ENCODE assay signal across 8 cellular contexts in the genomic region with DNA sequence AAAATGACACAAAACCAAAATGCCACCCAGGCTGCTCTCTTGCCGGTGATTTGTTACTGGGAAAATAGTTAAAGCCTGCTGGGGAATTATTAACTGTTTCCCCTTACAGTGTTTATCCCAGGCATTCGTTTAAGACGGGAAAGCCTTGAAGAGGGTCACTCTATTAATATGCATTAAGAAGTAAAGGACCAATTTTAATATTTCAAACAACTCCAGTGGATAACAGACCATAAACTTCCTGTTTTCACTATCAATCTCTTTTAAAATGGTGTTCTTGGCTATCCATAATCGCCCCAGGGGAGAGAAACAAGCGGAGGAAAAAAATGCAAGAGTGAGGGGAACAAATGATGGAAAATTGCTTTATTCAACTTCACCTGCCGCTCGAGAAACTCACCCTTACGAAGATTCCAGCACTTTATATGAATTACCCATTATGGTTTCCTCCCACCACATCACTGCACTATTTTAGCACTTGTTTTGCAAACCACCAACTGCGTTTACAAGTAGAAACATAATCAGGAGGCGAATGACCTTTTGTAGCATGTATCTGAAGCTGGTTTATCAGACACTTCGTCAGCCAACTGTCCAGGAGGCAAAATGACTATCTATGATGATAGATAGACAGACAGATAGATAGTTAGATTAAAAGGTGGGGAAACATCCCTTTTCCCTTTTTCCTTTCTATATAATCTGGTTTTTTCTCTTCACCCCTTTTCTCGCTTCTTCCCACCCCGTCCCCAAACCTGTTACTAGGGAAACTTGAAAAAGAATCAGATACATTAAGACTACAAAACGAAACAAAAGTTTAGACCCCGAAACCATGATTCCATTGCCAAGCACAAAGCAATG. TPM values are rescaled to one million over a fixed set of nuclear protein-coding genes. Genes with fewer than 3 reads are reported as not detected.
DNase-seq lines count a peak whose midpoint lies in the region; ATAC-seq and TF ChIP-seq lines count a peak whose summit lies in the region.

No MANE protein-coding gene starts in this region.

- TF ChIP-seq CTCF in KMS-11 (conservative IDR thresholded peaks at IDR 0.05; ENCODE audit: low read depth, low read length) (no peak), choroid plexus epithelial cell (conservative IDR thresholded peaks at IDR 0.05; ENCODE audit: low read depth, low read length) (no peak), nephron (IDR thresholded peaks at IDR 0.05; ENCODE audit: unreplicated experiment in 3 of 3) (no peak)

- no peaks in the 10 kb centered on the region for H3K9me3 Mint-ChIP-seq in nephron

- peak overlapping the region in 2 of 11 experiments; percentile 12 to 31; a peak in 2 of 22 replicates for H3K27ac ChIP-seq in BLaER1 treated with 17β-estradiol and CSF1 and Interleukin-3, amounts not matched to agents 10 nM and 100 nM
- H3K27ac ChIP-seq in KMS-11: no peak overlapping the region

- peaks cover 73% of the 10 kb centered on the region for H3K27me3 Mint-ChIP-seq in nephron (ENCODE audit: low read depth)

- H3K4me1 ChIP-seq in BLaER1 treated with 17β-estradiol and CSF1 and Interleukin-3, amounts not matched to agents 10 nM and 100 nM: peaks cover 5 to 13% (median 10%) of the 10 kb centered on the region in 10 experiments; a peak in 17 of 20 replicates
- H3K4me1 ChIP-seq in KMS-11 (ENCODE audit: low read depth, poor library complexity, severe bottlenecking): peaks cover 8% of the 10 kb centered on the region

- peaks cover 27% of the 10 kb centered on the region for H3K4me1 Mint-ChIP-seq in nephron

- H3K9ac ChIP-seq in BLaER1 treated with 17β-estradiol and CSF1 and Interleukin-3, amounts not matched to agents 10 nM and 100 nM: peak overlapping the region; percentile 15 to 77 (median 69); a peak in 19 of 22 replicates
- H3K9ac ChIP-seq in KMS-11: no peak overlapping the region; the same call in 1 of the 2 replicates

- H3K9me3 ChIP-seq in BLaER1 treated with 17β-estradiol and CSF1 and Interleukin-3, amounts not matched to agents 10 nM and 100 nM (replicated peaks in 1 of 11): no peaks in the 10 kb centered on the region

- DNase-seq in choroid plexus epithelial cell (ENCODE audit: low read depth) (no peak), HT-29 (ENCODE audit: low spot score) (no peak), amygdala (lab: John Stamatoyannopoulos, UW) (no peak), ureter (ENCODE audit: low spot score) (no peak)

- H4K20me1 ChIP-seq in BLaER1 treated with 17β-estradiol and CSF1 and Interleukin-3, amounts not matched to agents 10 nM and 100 nM: no peaks in the 10 kb centered on the region; a peak in 1 of 22 replicates
- H4K20me1 ChIP-seq in KMS-11 (ENCODE audit: insufficient read depth): no peaks in the 10 kb centered on the region

- H3K79me2 ChIP-seq in KMS-11 (ENCODE audit: insufficient read depth, low read depth): no peaks in the 10 kb centered on the region

- H3K36me3 ChIP-seq in BLaER1 treated with 17β-estradiol and CSF1 and Interleukin-3, amounts not matched to agents 10 nM and 100 nM: no peaks in the 10 kb centered on the region
- H3K36me3 ChIP-seq in KMS-11 (ENCODE audit: insufficient read depth): no peaks in the 10 kb centered on the region

- peak overlapping the region; percentile 66 to 78 (median 72) for H3K4me3 ChIP-seq in BLaER1 treated with 17β-estradiol and CSF1 and Interleukin-3, amounts not matched to agents 10 nM and 100 nM
- H3K4me3 ChIP-seq in KMS-11 (IDR thresholded peaks at IDR 0.05; ENCODE audit: insufficient read depth, low read depth, low read length): no peak overlapping the region
- H3K4me3 ChIP-seq in choroid plexus epithelial cell (ENCODE audit: low read depth, low read length): peak overlapping the region; percentile 66

- ATAC-seq in HG03354 (IDR thresholded peaks at IDR 0.05; ENCODE audit: poor library complexity, severe bottlenecking, unreplicated experiment): no peak

- H2AFZ ChIP-seq in KMS-11 (ENCODE audit: low read depth): peak overlapping the region; percentile 61

- H3K4me3 Mint-ChIP-seq in nephron: peak overlapping the region; percentile 90 to 98 (median 95)

- H3K27me3 ChIP-seq in BLaER1 treated with 17β-estradiol and CSF1 and Interleukin-3, amounts not matched to agents 10 nM and 100 nM: peaks cover 47 to 57% (median 53%) of the 10 kb centered on the region in 11 experiments
- no peaks in the 10 kb centered on the region for H3K27me3 ChIP-seq in KMS-11 (ENCODE audit: insufficient read depth, low read depth)

- no peaks in the 10 kb centered on the region for H3K36me3 Mint-ChIP-seq in nephron (ENCODE audit: low read depth)

- peak overlapping the region; percentile 76 to 87 (median 82) for H3K27ac Mint-ChIP-seq in nephron

- peak overlapping the region; percentile 77 to 98 (median 94) for H3K4me2 ChIP-seq in BLaER1 treated with 17β-estradiol and CSF1 and Interleukin-3, amounts not matched to agents 10 nM and 100 nM
- H3K4me2 ChIP-seq in KMS-11: peak overlapping the region; percentile 34

RNA-seq across cellular contexts. Expression of a gene that starts 1.2 kb away (rescaled TPM):
- total RNA-seq in HT-29 (2014; rRNA removed; shearing (Covaris generic)): not detected in 2 replicates
- total RNA-seq in ureter: 6.7 TPM
